ENCODE assay signal across 1 cellular context in genomic region chr17:19362293-19363113, GRCh38.
TF ChIP-seq lines count a peak whose summit lies in the region.

Gene B9D1, minus strand, starts transcription at chr17:19362723. Its CDS starts 154 bp downstream, at chr17:19362569.

TF ChIP-seq in H1, 55 proteins besides CTCF, POLR2A, EP300 and RAD21 (continued from another document):
- TF ChIP-seq MAX (IDR thresholded peaks at IDR 0.05): peak; percentile 40
- peak; percentile 85 for TF ChIP-seq NRF1 (IDR thresholded peaks at IDR 0.05; ENCODE audit: low read depth, low read length)
- TF ChIP-seq SP1 (IDR thresholded peaks at IDR 0.05; ENCODE audit: low read depth, low read length): 0 out of 2 replicates have a peak, but pooled peaks have one; percentile 39
- TF ChIP-seq SP4 (IDR thresholded peaks at IDR 0.05; ENCODE audit: low read length): 0 out of 2 replicates have a peak, but pooled peaks have one; percentile 55
- TF ChIP-seq RBBP5 (IDR thresholded peaks at IDR 0.05; ENCODE audit: borderline replicate concordance, low read depth, low read length): peak; percentile 77
- TF ChIP-seq KDM5A (IDR thresholded peaks at IDR 0.05; ENCODE audit: low read length): peak; percentile 89
- TF ChIP-seq, protein P1, sequence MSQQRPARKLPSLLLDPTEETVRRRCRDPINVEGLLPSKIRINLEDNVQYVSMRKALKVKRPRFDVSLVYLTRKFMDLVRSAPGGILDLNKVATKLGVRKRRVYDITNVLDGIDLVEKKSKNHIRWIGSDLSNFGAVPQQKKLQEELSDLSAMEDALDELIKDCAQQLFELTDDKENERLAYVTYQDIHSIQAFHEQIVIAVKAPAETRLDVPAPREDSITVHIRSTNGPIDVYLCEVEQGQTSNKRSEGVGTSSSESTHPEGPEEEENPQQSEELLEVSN (IDR thresholded peaks at IDR 0.05): no peak
- TF ChIP-seq TAF7 (optimal IDR thresholded peaks at IDR 0.05; ENCODE audit: borderline replicate concordance, low read depth, low read length): peak; percentile 69
- TF ChIP-seq SUZ12 (IDR thresholded peaks at IDR 0.05; ENCODE audit: low read length): no peak; the same call in 1 of the 2 replicates
- TF ChIP-seq EGR1 (IDR thresholded peaks at IDR 0.05; ENCODE audit: borderline replicate concordance, low read depth, low read length): no peak
- TF ChIP-seq POLR2AphosphoS5 (IDR thresholded peaks at IDR 0.05; ENCODE audit: low read depth, low read length): peak; percentile 25; the same call in 1 of the 2 replicates
- TF ChIP-seq BACH1 (IDR thresholded peaks at IDR 0.05; ENCODE audit: low read length): peak; percentile 71
- TF ChIP-seq ASH2L (IDR thresholded peaks at IDR 0.05; ENCODE audit: low read length): peak; percentile 71
- TF ChIP-seq KDM4A (IDR thresholded peaks at IDR 0.05; ENCODE audit: low read depth, low read length, severe bottlenecking): peak; percentile 82
- 0 out of 2 replicates have a peak, but pooled peaks have one; percentile 19 for TF ChIP-seq JUND (IDR thresholded peaks at IDR 0.05; ENCODE audit: low read length)
- no peak for TF ChIP-seq KDM1A (IDR thresholded peaks at IDR 0.05; ENCODE audit: borderline replicate concordance, low read length)
- TF ChIP-seq HDAC2 (IDR thresholded peaks at IDR 0.05; ENCODE audit: borderline replicate concordance in 1 of 2, low read depth in 2 of 2, low read length in 2 of 2): peak in 1 of 2 experiments; percentile 39; a peak in 1 of 4 replicates
- TF ChIP-seq BRCA1 (IDR thresholded peaks at IDR 0.05; ENCODE audit: low read depth, low read length): no peak
- no peak for TF ChIP-seq CBX5 (IDR thresholded peaks at IDR 0.05; ENCODE audit: low read depth, low read length)
- TF ChIP-seq SIX5 (IDR thresholded peaks at IDR 0.05; ENCODE audit: low read depth, low read length): no peak
- no peak for TF ChIP-seq CHD7 (IDR thresholded peaks at IDR 0.05; ENCODE audit: insufficient replicate concordance, low read length)
- peak; percentile 30; the same call in 1 of the 2 replicates for TF ChIP-seq YY1 (IDR thresholded peaks at IDR 0.05; ENCODE audit: low read depth, low read length)
- peak; percentile 33; the same call in 1 of the 2 replicates for TF ChIP-seq PHF8 (conservative IDR thresholded peaks at IDR 0.05; ENCODE audit: low read depth, low read length)
- peak; percentile 62 for TF ChIP-seq TAF1 (IDR thresholded peaks at IDR 0.05; ENCODE audit: low read depth, low read length)
- TF ChIP-seq MAFK (IDR thresholded peaks at IDR 0.05; ENCODE audit: low read depth, low read length): no peak
- TF ChIP-seq SIRT6 (IDR thresholded peaks at IDR 0.05; ENCODE audit: low read length): no peak
- TF ChIP-seq, protein P2, sequence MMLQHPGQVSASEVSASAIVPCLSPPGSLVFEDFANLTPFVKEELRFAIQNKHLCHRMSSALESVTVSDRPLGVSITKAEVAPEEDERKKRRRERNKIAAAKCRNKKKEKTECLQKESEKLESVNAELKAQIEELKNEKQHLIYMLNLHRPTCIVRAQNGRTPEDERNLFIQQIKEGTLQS (IDR thresholded peaks at IDR 0.05; ENCODE audit: insufficient read depth, low read depth, low read length): peak; percentile 53; the same call in 1 of the 2 replicates
- TF ChIP-seq SIN3A (conservative IDR thresholded peaks at IDR 0.05 in 1 of 2, IDR thresholded peaks at IDR 0.05 in 1 of 2; ENCODE audit: low read depth in 1 of 2, low read length in 2 of 2): peak; percentile 39 to 93; a peak in 2 of 4 replicates
- TF ChIP-seq CREB1 (IDR thresholded peaks at IDR 0.05): peak; percentile 68; the same call in 1 of the 2 replicates
- peak; percentile 76; the same call in 1 of the 2 replicates for TF ChIP-seq RFX5 (IDR thresholded peaks at IDR 0.05; ENCODE audit: borderline replicate concordance, low read depth, low read length)
- TF ChIP-seq, protein P3, sequence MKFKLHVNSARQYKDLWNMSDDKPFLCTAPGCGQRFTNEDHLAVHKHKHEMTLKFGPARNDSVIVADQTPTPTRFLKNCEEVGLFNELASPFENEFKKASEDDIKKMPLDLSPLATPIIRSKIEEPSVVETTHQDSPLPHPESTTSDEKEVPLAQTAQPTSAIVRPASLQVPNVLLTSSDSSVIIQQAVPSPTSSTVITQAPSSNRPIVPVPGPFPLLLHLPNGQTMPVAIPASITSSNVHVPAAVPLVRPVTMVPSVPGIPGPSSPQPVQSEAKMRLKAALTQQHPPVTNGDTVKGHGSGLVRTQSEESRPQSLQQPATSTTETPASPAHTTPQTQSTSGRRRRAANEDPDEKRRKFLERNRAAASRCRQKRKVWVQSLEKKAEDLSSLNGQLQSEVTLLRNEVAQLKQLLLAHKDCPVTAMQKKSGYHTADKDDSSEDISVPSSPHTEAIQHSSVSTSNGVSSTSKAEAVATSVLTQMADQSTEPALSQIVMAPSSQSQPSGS (IDR thresholded peaks at IDR 0.05; ENCODE audit: low read length): peak; percentile 60; the same call in 1 of the 2 replicates
- no peak for TF ChIP-seq GTF2F1 (IDR thresholded peaks at IDR 0.05; ENCODE audit: borderline replicate concordance, low read depth, low read length)
- TF ChIP-seq SP2 (IDR thresholded peaks at IDR 0.05; ENCODE audit: low read length): no peak
- no peak for TF ChIP-seq POU5F1 (IDR thresholded peaks at IDR 0.05; ENCODE audit: low read depth, low read length)
- no peak for TF ChIP-seq RNF2 (IDR thresholded peaks at IDR 0.05; ENCODE audit: borderline replicate concordance, low read depth, low read length, missing control alignments, poor library complexity, severe bottlenecking)
- TF ChIP-seq TEAD4 (IDR thresholded peaks at IDR 0.05; ENCODE audit: low read depth, low read length): peak; percentile 82
- TF ChIP-seq, protein P4, sequence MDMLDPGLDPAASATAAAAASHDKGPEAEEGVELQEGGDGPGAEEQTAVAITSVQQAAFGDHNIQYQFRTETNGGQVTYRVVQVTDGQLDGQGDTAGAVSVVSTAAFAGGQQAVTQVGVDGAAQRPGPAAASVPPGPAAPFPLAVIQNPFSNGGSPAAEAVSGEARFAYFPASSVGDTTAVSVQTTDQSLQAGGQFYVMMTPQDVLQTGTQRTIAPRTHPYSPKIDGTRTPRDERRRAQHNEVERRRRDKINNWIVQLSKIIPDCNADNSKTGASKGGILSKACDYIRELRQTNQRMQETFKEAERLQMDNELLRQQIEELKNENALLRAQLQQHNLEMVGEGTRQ (IDR thresholded peaks at IDR 0.05; ENCODE audit: low read length): no peak
- TF ChIP-seq CTBP2 (IDR thresholded peaks at IDR 0.05; ENCODE audit: borderline replicate concordance, insufficient read depth, insufficient read length, low read length): no peak
- no peak for TF ChIP-seq SRF (IDR thresholded peaks at IDR 0.05; ENCODE audit: low read depth, low read length)
- no peak for TF ChIP-seq RXRA (IDR thresholded peaks at IDR 0.05; ENCODE audit: insufficient read depth, low read depth, low read length)
TF ChIP-seq in H1: peak in this region for 22.
